8 cellular contexts compared by ENCODE assay signal in genomic region chr1:9235123-9235513, GRCh38. TPM values are rescaled to one million over a fixed set of nuclear protein-coding genes. Genes with fewer than 3 reads are reported as not detected.
DNase-seq lines count a peak whose midpoint lies in the region; ATAC-seq and TF ChIP-seq lines count a peak whose summit lies in the region.

No MANE protein-coding gene starts in this region.

- H3K9me3 ChIP-seq in psoas muscle = no peaks in the 10 kb centered on the region

- DNase-seq in NCI-H748 (lab: John Stamatoyannopoulos, UW; ENCODE audit: unreplicated experiment) = peak; percentile 61
- no peak for DNase-seq in NCI-H748 treated with DMSO at 0.1 percent for 48 hours (lab: John Stamatoyannopoulos, UW)
- DNase-seq in fibroblast of peridontal ligament (ENCODE audit: extremely low read depth) = peak; percentile 78
- no peak for DNase-seq in psoas muscle
- DNase-seq in GM10248 (ENCODE audit: extremely low spot score) = no peak
- no peak for DNase-seq in CD1c-positive myeloid dendritic cell (ENCODE audit: extremely low spot score)

- POLR2A ChIA-PET in GM10248 (lab: Yijun Ruan, JAX) = interaction anchor here (0.6 kb wide), 1 partner anchor 72 kb away, joined by 3 read pairs; no protein-coding TSS in a partner anchor

- H3K36me3 ChIP-seq in psoas muscle (ENCODE audit: insufficient read depth in 1 of 2, low read depth in 1 of 2) = no peaks in the 10 kb centered on the region

- peak overlapping the region; percentile 71 for H3K4me3 ChIP-seq in psoas muscle

- TF ChIP-seq CTCF in psoas muscle (IDR thresholded peaks at IDR 0.05) (no peak), GM10248 (IDR thresholded peaks at IDR 0.05; ENCODE audit: control extremely low read depth, extremely low read depth, low read depth, missing control alignments) (no peak)

- H3K27ac ChIP-seq in psoas muscle = peak overlapping the region; percentile 90

- WGBS in psoas muscle, 3 donors = 0% methylated on average over 14 to 23 of the region's 23 CpGs

- intact Hi-C loops in psoas muscle (cut with DNase I) = no loop called here

- H3K27me3 ChIP-seq in psoas muscle (ENCODE audit: insufficient read depth in 3 of 3, low read length in 2 of 3) = no peaks in the 10 kb centered on the region

- peak; percentile 35 for ATAC-seq in HG03175 (IDR thresholded peaks at IDR 0.05; ENCODE audit: unreplicated experiment)
- ATAC-seq in SK-N-SH treated with all-trans-retinoic acid at 6 μM for 48 hours = peak; percentile 26; the same call in 2 of the 3 replicates
- ATAC-seq in psoas muscle = no peak

- CTCF ChIA-PET in GM10248 (lab: Yijun Ruan, JAX) = interaction anchor here (0.7 to 4.3 kb wide), 23 partner anchors 9 to 386 kb away, joined by 3 to 17 read pairs (median 4); no protein-coding TSS in a partner anchor

- H3K4me1 ChIP-seq in psoas muscle = peaks cover 74% of the 10 kb centered on the region

TF ChIP-seq in SK-N-SH treated with all-trans-retinoic acid at 6 μM for 48 hours, 23 proteins besides CTCF, POLR2A, EP300 and RAD21:
- TF ChIP-seq RARB (CRISPR knock-in tag; IDR thresholded peaks at IDR 0.05) (no peak), CREB5 (CRISPR knock-in tag; IDR thresholded peaks at IDR 0.05; ENCODE audit: low read depth) (no peak), PATZ1 (CRISPR knock-in tag; IDR thresholded peaks at IDR 0.05; ENCODE audit: borderline replicate concordance) (no peak), ARNTL (CRISPR knock-in tag; IDR thresholded peaks at IDR 0.05; ENCODE audit: borderline replicate concordance, low read depth) (no peak), GLIS3 (CRISPR knock-in tag; IDR thresholded peaks at IDR 0.05) (no peak), SNAI2 (CRISPR knock-in tag; IDR thresholded peaks at IDR 0.05) (no peak), CSRNP3 (CRISPR knock-in tag; IDR thresholded peaks at IDR 0.05) (no peak), OSR1 (CRISPR knock-in tag; IDR thresholded peaks at IDR 0.05) (no peak), BACH2 (CRISPR knock-in tag; IDR thresholded peaks at IDR 0.05; ENCODE audit: borderline replicate concordance) (no peak), TSHZ2 (CRISPR knock-in tag; IDR thresholded peaks at IDR 0.05) (no peak), ZC3H10 (CRISPR knock-in tag; IDR thresholded peaks at IDR 0.05) (no peak), ZNF565 (CRISPR knock-in tag; conservative IDR thresholded peaks at IDR 0.05; ENCODE audit: low read depth) (no peak), TCF4 (CRISPR knock-in tag; IDR thresholded peaks at IDR 0.05; ENCODE audit: borderline replicate concordance) (no peak), CSDC2 (CRISPR knock-in tag; IDR thresholded peaks at IDR 0.05) (no peak), ZFP3 (CRISPR knock-in tag; IDR thresholded peaks at IDR 0.05) (no peak), TOX (CRISPR knock-in tag; IDR thresholded peaks at IDR 0.05; ENCODE audit: borderline replicate concordance) (no peak), ESRRG (CRISPR knock-in tag; IDR thresholded peaks at IDR 0.05) (no peak), POU6F1 (CRISPR knock-in tag; IDR thresholded peaks at IDR 0.05; ENCODE audit: borderline replicate concordance, low read depth) (no peak)
TF ChIP-seq in SK-N-SH treated with all-trans-retinoic acid at 6 μM for 48 hours: peak in this region for 0.

RNA-seq across cellular contexts. Expression of gene H6PD, which starts 0.5 kb away (rescaled TPM):
- total RNA-seq in psoas muscle = 10 to 100 TPM; 21.0 to 56.8 (median 37.0) TPM
- polyA plus RNA-seq in psoas muscle = 10 to 100 TPM in 2 of 3 donors, 1 to 10 TPM in 1; 5.8 to 23.4 (median 14.9) TPM

RNA-seq across cellular contexts. Expression of gene SPSB1, which starts 57.6 kb away (rescaled TPM):
- total RNA-seq in psoas muscle = 10 to 100 TPM; 12.0 to 60.7 (median 42.1) TPM
- 10 to 100 TPM; 22.9 to 46.2 (median 28.6) TPM for polyA plus RNA-seq in psoas muscle

Comparison
In these comparisons a context has a peak if more than half of its experiments do, and no peak if none do; other contexts are left out.
1. DNase-seq: peak in NCI-H748 (single experiment) and fibroblast of peridontal ligament (single experiment); none in NCI-H748 treated with DMSO at 0.1 percent for 48 hours (single experiment), psoas muscle (0 of 2), GM10248 (single experiment) and CD1c-positive myeloid dendritic cell (single experiment).
2. ATAC-seq: peak in HG03175 (single experiment) and SK-N-SH treated with all-trans-retinoic acid at 6 μM for 48 hours (single experiment); none in psoas muscle (0 of 4).